Comparison of ENCODE assay signal across 1 cellular context in genomic region chr17:4734857-4735475, GRCh38.
TF ChIP-seq lines count a peak whose summit lies in the region.

No MANE protein-coding gene starts in this region.

TF ChIP-seq in HepG2, 621 proteins besides CTCF, POLR2A, EP300 and RAD21 (continues in another document):
- TF ChIP-seq PATZ1 (CRISPR knock-in tag; IDR thresholded peaks at IDR 0.05) = peak; percentile 75
- no peak for TF ChIP-seq SMC3 (IDR thresholded peaks at IDR 0.05; ENCODE audit: low read length)
- TF ChIP-seq NFE2L2 (IDR thresholded peaks at IDR 0.05; ENCODE audit: low read length) = no peak
- TF ChIP-seq ZNF143 (CRISPR knock-in tag; IDR thresholded peaks at IDR 0.05) = no peak
- TF ChIP-seq ZNF672 (CRISPR knock-in tag; IDR thresholded peaks at IDR 0.05) = no peak
- peak; percentile 34; the same call in 1 of the 2 replicates for TF ChIP-seq FOXP4 (CRISPR knock-in tag; IDR thresholded peaks at IDR 0.05)
- peak; percentile 83 for TF ChIP-seq HNF4A (CRISPR knock-in tag; IDR thresholded peaks at IDR 0.05)
- TF ChIP-seq REPIN1 (CRISPR knock-in tag; IDR thresholded peaks at IDR 0.05; ENCODE audit: borderline replicate concordance, low read depth) = peak; percentile 43; the same call in 1 of the 2 replicates
- TF ChIP-seq ELF4 (CRISPR knock-in tag; IDR thresholded peaks at IDR 0.05; ENCODE audit: borderline replicate concordance) = no peak
- TF ChIP-seq TARDBP (CRISPR knock-in tag; IDR thresholded peaks at IDR 0.05) = peak; percentile 60; the same call in 1 of the 2 replicates
- peak; percentile 34; the same call in 1 of the 2 replicates for TF ChIP-seq THAP11 (CRISPR knock-in tag; IDR thresholded peaks at IDR 0.05)
- no peak for TF ChIP-seq ZMYM2 (CRISPR knock-in tag; IDR thresholded peaks at IDR 0.05)
- TF ChIP-seq ATF2 (CRISPR knock-in tag; IDR thresholded peaks at IDR 0.05) = 0 out of 2 replicates have a peak, but pooled peaks have one; percentile 26
- 0 out of 2 replicates have a peak, but pooled peaks have one; percentile 28 for TF ChIP-seq FOXA3 (CRISPR knock-in tag; IDR thresholded peaks at IDR 0.05)
- no peak; the same call in 1 of the 2 replicates for TF ChIP-seq ZBTB20 (CRISPR knock-in tag; IDR thresholded peaks at IDR 0.05; ENCODE audit: borderline replicate concordance, low read depth)
- TF ChIP-seq ADNP (CRISPR knock-in tag; IDR thresholded peaks at IDR 0.05) = no peak
- TF ChIP-seq ZNF138 (CRISPR knock-in tag; IDR thresholded peaks at IDR 0.05; ENCODE audit: low read depth) = no peak
- TF ChIP-seq ZFP1 (CRISPR knock-in tag; IDR thresholded peaks at IDR 0.05) = no peak
- TF ChIP-seq NCOA2 (CRISPR knock-in tag; IDR thresholded peaks at IDR 0.05) = 0 out of 2 replicates have a peak, but pooled peaks have one; percentile 18
- no peak for TF ChIP-seq BATF2 (CRISPR knock-in tag; IDR thresholded peaks at IDR 0.05)
- no peak for TF ChIP-seq HNRNPUL1 (IDR thresholded peaks at IDR 0.05; ENCODE audit: low read depth, low read length)
- TF ChIP-seq TEAD3 (CRISPR knock-in tag; optimal IDR thresholded peaks at IDR 0.05; ENCODE audit: borderline replicate concordance) = peak; percentile 64
- peak; percentile 65; the same call in 1 of the 2 replicates for TF ChIP-seq MIER3 (CRISPR knock-in tag; IDR thresholded peaks at IDR 0.05; ENCODE audit: borderline replicate concordance)
- TF ChIP-seq IRF2 (CRISPR knock-in tag; IDR thresholded peaks at IDR 0.05) = no peak
- no peak for TF ChIP-seq ZNF652 (CRISPR knock-in tag; IDR thresholded peaks at IDR 0.05; ENCODE audit: borderline replicate concordance, low read depth)
- TF ChIP-seq ZKSCAN8 (CRISPR knock-in tag; IDR thresholded peaks at IDR 0.05; ENCODE audit: borderline replicate concordance) = no peak
- TF ChIP-seq PAXIP1 (CRISPR knock-in tag; conservative IDR thresholded peaks at IDR 0.05) = peak; percentile 78
- peak; percentile 58; the same call in 1 of the 2 replicates for TF ChIP-seq IKZF5 (CRISPR knock-in tag; IDR thresholded peaks at IDR 0.05)
- TF ChIP-seq ZBTB26 (CRISPR knock-in tag; IDR thresholded peaks at IDR 0.05; ENCODE audit: borderline replicate concordance) = no peak
- TF ChIP-seq NKX3-1 (CRISPR knock-in tag; IDR thresholded peaks at IDR 0.05) = no peak
- peak; percentile 67 for TF ChIP-seq SKIL (CRISPR knock-in tag; IDR thresholded peaks at IDR 0.05; ENCODE audit: borderline replicate concordance)
- TF ChIP-seq GRHL1 (CRISPR knock-in tag; conservative IDR thresholded peaks at IDR 0.05) = no peak
- no peak for TF ChIP-seq SNAPC4 (CRISPR knock-in tag; IDR thresholded peaks at IDR 0.05)
- TF ChIP-seq NFIB (CRISPR knock-in tag; IDR thresholded peaks at IDR 0.05; ENCODE audit: borderline replicate concordance) = no peak
- 0 out of 4 replicates have a peak, but pooled peaks of 1 of the 2 experiments have one; percentile 13 for TF ChIP-seq NR2F1 (CRISPR knock-in tag; IDR thresholded peaks at IDR 0.05)
- no peak for TF ChIP-seq KAT7 (CRISPR knock-in tag; IDR thresholded peaks at IDR 0.05; ENCODE audit: borderline replicate concordance)
- no peak for TF ChIP-seq ZNF563 (CRISPR knock-in tag; IDR thresholded peaks at IDR 0.05)
- peak; percentile 82 for TF ChIP-seq RXRB (CRISPR knock-in tag; IDR thresholded peaks at IDR 0.05; ENCODE audit: borderline replicate concordance)
- TF ChIP-seq CHCHD3 (CRISPR knock-in tag; IDR thresholded peaks at IDR 0.05) = no peak
